10 cellular contexts compared by ENCODE assay signal in genomic region chr13:20425819-20426219, GRCh38.
DNase-seq lines count a peak whose midpoint lies in the region; ATAC-seq lines count a peak whose summit lies in the region.
"Had no signal": no experiment of that assay in that cellular context is flagged by ENCODE, and none has a peak within 500 bp of the region (broad histone marks: within the 10 kb centered on the region; RNA-seq: fewer than 3 reads in every experiment).

No MANE protein-coding gene starts in this region.

- peaks cover 0 to 3% (median 0%) of the 10 kb centered on the region in 11 experiments; a peak in 1 of 22 replicates for H3K9me3 ChIP-seq in BLaER1 treated with 17β-estradiol and CSF1 and Interleukin-3, amounts not matched to agents 10 nM and 100 nM (replicated peaks in 1 of 11)

- peaks cover 60 to 73% (median 65%) of the 10 kb centered on the region in 10 experiments for H3K4me1 ChIP-seq in BLaER1 treated with 17β-estradiol and CSF1 and Interleukin-3, amounts not matched to agents 10 nM and 100 nM

- no peak for DNase-seq in epithelial cell of prostate (ENCODE audit: low read depth, low spot score)
- DNase-seq in NCI-H748 (lab: John Stamatoyannopoulos, UW; ENCODE audit: unreplicated experiment), result no peak
- DNase-seq in germinal center (ENCODE audit: low spot score), result no peak
- no peak for DNase-seq in SKM-1 treated with dmso at 0.1 percent for 144 hours (lab: John Stamatoyannopoulos, UW; ENCODE audit: unreplicated experiment)
- DNase-seq in HUDEP-2 (lab: John Stamatoyannopoulos, UW; ENCODE audit: unreplicated experiment in 76 of 76), result no peak
- DNase-seq: activated CD4-positive, alpha-beta T cell treated with anti-CD3 and anti-CD28 coated beads, Interleukin-2, amount 50 U/mL, for 4 hours; occipital lobe had no signal

- peaks cover 0 to 9% (median 0%) of the 10 kb centered on the region in 11 experiments; a peak in 2 of 22 replicates for H3K36me3 ChIP-seq in BLaER1 treated with 17β-estradiol and CSF1 and Interleukin-3, amounts not matched to agents 10 nM and 100 nM

- peak overlapping the region; percentile 69 to 97 (median 92) for H3K4me2 ChIP-seq in BLaER1 treated with 17β-estradiol and CSF1 and Interleukin-3, amounts not matched to agents 10 nM and 100 nM

- no peaks in the 10 kb centered on the region; a peak in 2 of 22 replicates for H4K20me1 ChIP-seq in BLaER1 treated with 17β-estradiol and CSF1 and Interleukin-3, amounts not matched to agents 10 nM and 100 nM

- peak; percentile 79 for ATAC-seq in GM19395 (IDR thresholded peaks at IDR 0.05; ENCODE audit: unreplicated experiment)
- ATAC-seq in HG03097 (IDR thresholded peaks at IDR 0.05; ENCODE audit: low FRiP score, unreplicated experiment), result peak; percentile 65

- H3K27me3 ChIP-seq in BLaER1 treated with 17β-estradiol and CSF1 and Interleukin-3, amounts not matched to agents 10 nM and 100 nM, result no peaks in the 10 kb centered on the region

- peak overlapping the region in 8 of 11 experiments; percentile 50 to 78 (median 69); a peak in 17 of 22 replicates for H3K9ac ChIP-seq in BLaER1 treated with 17β-estradiol and CSF1 and Interleukin-3, amounts not matched to agents 10 nM and 100 nM

- no peak overlapping the region for H3K4me3 ChIP-seq in BLaER1 treated with 17β-estradiol and CSF1 and Interleukin-3, amounts not matched to agents 10 nM and 100 nM

- peak overlapping the region in 9 of 11 experiments; percentile 19 to 89 (median 82); a peak in 17 of 22 replicates for H3K27ac ChIP-seq in BLaER1 treated with 17β-estradiol and CSF1 and Interleukin-3, amounts not matched to agents 10 nM and 100 nM
- peak overlapping the region; percentile 12 for H3K27ac ChIP-seq in epithelial cell of prostate
